In genomic region chr12:54161481-54162437, GRCh38 we compare ENCODE assay signal across 1 cellular context.
TF ChIP-seq lines count a peak whose summit lies in the region.

No MANE protein-coding gene starts in this region.

TF ChIP-seq in K562, 482 proteins besides CTCF, POLR2A, EP300 and RAD21 (continued from another document):
- no peak for TF ChIP-seq KAT2B (IDR thresholded peaks at IDR 0.05; ENCODE audit: low read depth, low read length)
- no peak for TF ChIP-seq KLF10 (CRISPR knock-in tag; IDR thresholded peaks at IDR 0.05)
- peak; percentile 80; the same call in 1 of the 2 replicates for TF ChIP-seq LEF1 (IDR thresholded peaks at IDR 0.05)
- no peak for TF ChIP-seq ZNF551 (CRISPR knock-in tag; IDR thresholded peaks at IDR 0.05)
- TF ChIP-seq SMARCC2 (IDR thresholded peaks at IDR 0.05; ENCODE audit: low read depth): peak; percentile 38; the same call in 1 of the 2 replicates
- no peak for TF ChIP-seq NR2F6 (CRISPR knock-in tag; IDR thresholded peaks at IDR 0.05)
- TF ChIP-seq MAZ (CRISPR knock-in tag; conservative IDR thresholded peaks at IDR 0.05 in 1 of 2, IDR thresholded peaks at IDR 0.05 in 1 of 2): no peak
- TF ChIP-seq NCOA2 (IDR thresholded peaks at IDR 0.05; ENCODE audit: partially characterized antibody in 2 of 2): no peak
- no peak for TF ChIP-seq ZNF134 (CRISPR knock-in tag; conservative IDR thresholded peaks at IDR 0.05)
- no peak for TF ChIP-seq PREB (CRISPR knock-in tag; IDR thresholded peaks at IDR 0.05)
- TF ChIP-seq MGA (IDR thresholded peaks at IDR 0.05): no peak
- TF ChIP-seq ZNF785 (CRISPR knock-in tag; IDR thresholded peaks at IDR 0.05): no peak
- no peak for TF ChIP-seq CEBPG (CRISPR knock-in tag; IDR thresholded peaks at IDR 0.05)
- no peak for TF ChIP-seq CEBPG (tag; conservative IDR thresholded peaks at IDR 0.05 in 1 of 2, IDR thresholded peaks at IDR 0.05 in 1 of 2)
- no peak for TF ChIP-seq KDM2B (CRISPR knock-in tag; IDR thresholded peaks at IDR 0.05)
- TF ChIP-seq ARID1B (IDR thresholded peaks at IDR 0.05): peak; percentile 67
- TF ChIP-seq SMAD4 (CRISPR knock-in tag; conservative IDR thresholded peaks at IDR 0.05): no peak
- TF ChIP-seq ZSCAN32 (CRISPR knock-in tag; IDR thresholded peaks at IDR 0.05): no peak
- TF ChIP-seq KLF6 (CRISPR knock-in tag; IDR thresholded peaks at IDR 0.05; ENCODE audit: borderline replicate concordance): no peak
- no peak for TF ChIP-seq NR1H2 (CRISPR knock-in tag; IDR thresholded peaks at IDR 0.05)
- no peak for TF ChIP-seq RFX5 (IDR thresholded peaks at IDR 0.05; ENCODE audit: low read depth, low read length)
- TF ChIP-seq IRF9 (tag; IDR thresholded peaks at IDR 0.05): no peak
- no peak for TF ChIP-seq CREB3 (tag; conservative IDR thresholded peaks at IDR 0.05; ENCODE audit: low read depth)
- no peak for TF ChIP-seq PCBP2 (IDR thresholded peaks at IDR 0.05; ENCODE audit: low read depth, low read length, poor library complexity, severe bottlenecking)
- no peak for TF ChIP-seq RBBP5 (IDR thresholded peaks at IDR 0.05; ENCODE audit: borderline replicate concordance, insufficient read depth, low read length, poor library complexity, severe bottlenecking)
- TF ChIP-seq IFI16 (CRISPR knock-in tag; IDR thresholded peaks at IDR 0.05): no peak
- TF ChIP-seq ELK3 (CRISPR knock-in tag; IDR thresholded peaks at IDR 0.05): no peak
- no peak for TF ChIP-seq ASH1L (IDR thresholded peaks at IDR 0.05; ENCODE audit: borderline replicate concordance, low read depth, partially characterized antibody)
- TF ChIP-seq PKNOX1 (IDR thresholded peaks at IDR 0.05): peak; percentile 81
- TF ChIP-seq BACH1 (tag; IDR thresholded peaks at IDR 0.05): no peak
- TF ChIP-seq NFE2L1 (tag; IDR thresholded peaks at IDR 0.05; ENCODE audit: borderline replicate concordance, low read depth): no peak
- TF ChIP-seq SETDB1 (IDR thresholded peaks at IDR 0.05; ENCODE audit: low read length): no peak
- TF ChIP-seq ZKSCAN1 (IDR thresholded peaks at IDR 0.05; ENCODE audit: low read depth, low read length): no peak
- no peak for TF ChIP-seq ZFPM2 (CRISPR knock-in tag; IDR thresholded peaks at IDR 0.05)
- peak; percentile 29; the same call in 1 of the 2 replicates for TF ChIP-seq TCF3 (CRISPR knock-in tag; IDR thresholded peaks at IDR 0.05)
- no peak for TF ChIP-seq ZBTB34 (CRISPR knock-in tag; IDR thresholded peaks at IDR 0.05)
- TF ChIP-seq PRPF4 (IDR thresholded peaks at IDR 0.05; ENCODE audit: insufficient read depth, low read depth, low read length, poor library complexity, severe bottlenecking): no peak
- no peak for TF ChIP-seq MTA2 (IDR thresholded peaks at IDR 0.05; ENCODE audit: low read depth)
TF ChIP-seq in K562: peak in this region for 51.
